ENCODE assay signal across 8 cellular contexts in the genomic region with DNA sequence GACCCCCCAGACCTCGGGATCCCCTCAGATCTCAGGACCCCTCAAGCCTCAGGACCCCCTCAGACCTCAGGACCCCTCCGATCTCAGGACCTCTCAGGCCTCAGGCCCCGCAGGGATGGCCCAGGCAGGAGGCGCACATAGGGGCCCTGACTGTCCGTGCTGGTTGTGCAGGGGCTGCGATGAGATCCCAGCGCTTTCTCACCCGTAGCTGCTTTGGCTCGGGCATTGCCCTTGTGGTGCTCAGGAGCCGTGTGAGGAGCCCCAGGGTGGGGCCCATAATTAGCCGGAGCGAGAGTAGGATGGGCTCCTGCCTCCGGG. TPM values are rescaled to one million over a fixed set of nuclear protein-coding genes. Genes with fewer than 3 reads are reported as not detected.
A peak's percentile ranks its signal among the peaks of the same experiment; 100 is the strongest.
DNase-seq lines count a peak whose midpoint lies in the region; ATAC-seq and TF ChIP-seq lines count a peak whose summit lies in the region.

No MANE protein-coding gene starts in this region.

- peak overlapping the region; percentile 29 for H3K27ac Mint-ChIP-seq in activated T-helper 1 cell treated with anti-CD3 and anti-CD28 coated beads, Interleukin-12 subunit alpha, Interleukin-12 subunit beta, Interleukin-2, Interleukin-4 antibody, amounts not matched to agents 30 ng/mL and 10 ng/mL and 1 ng/mL, durations not matched to agents 14 hours and 24 hours and 36 hours

- H3K4me3 ChIP-seq in HEK293 (ENCODE audit: low read depth, low read length) (peak overlapping the region; percentile 64), iPS DF 6.9 (ENCODE audit: low read length) (peak overlapping the region; percentile 45; the same call in 1 of the 2 replicates), spleen (peak overlapping the region; percentile 53 to 95 (median 84))

- peaks cover 7% of the 10 kb centered on the region for H3K36me3 Mint-ChIP-seq in activated T-helper 1 cell treated with anti-CD3 and anti-CD28 coated beads, Interleukin-12 subunit alpha, Interleukin-12 subunit beta, Interleukin-2, Interleukin-4 antibody, amounts not matched to agents 30 ng/mL and 10 ng/mL and 1 ng/mL, durations not matched to agents 14 hours and 24 hours and 36 hours (ENCODE audit: low read depth)

- no peak for TF ChIP-seq POLR2A in spleen (IDR thresholded peaks at IDR 0.05)

- no peaks in the 10 kb centered on the region for H3K9me3 Mint-ChIP-seq in activated T-helper 1 cell treated with anti-CD3 and anti-CD28 coated beads, Interleukin-12 subunit alpha, Interleukin-12 subunit beta, Interleukin-2, Interleukin-4 antibody, amounts not matched to agents 30 ng/mL and 10 ng/mL and 1 ng/mL, durations not matched to agents 14 hours and 24 hours and 36 hours

- H3K9me3 ChIP-seq in HEK293 (ENCODE audit: control insufficient read depth, insufficient read depth, low read depth, low read length) (no peaks in the 10 kb centered on the region), iPS DF 6.9 (ENCODE audit: control insufficient read depth, insufficient read depth, low read length) (no peaks in the 10 kb centered on the region), spleen (no peaks in the 10 kb centered on the region)

- POLR2A ChIA-PET in HEK293 (lab: Yijun Ruan, JAX), result interaction anchor here (1.3 to 1.5 kb wide), 2 partner anchors 21 to 69 kb away, joined by 3 to 4 read pairs; no protein-coding TSS in a partner anchor

- TF ChIP-seq CTCF in HEK293 (tag by site-specific recombination; IDR thresholded peaks at IDR 0.05) (no peak), spleen (IDR thresholded peaks at IDR 0.05 in 8 of 11, conservative IDR thresholded peaks at IDR 0.05 in 3 of 11) (no peak)

- DNase-seq in activated T-helper 1 cell treated with anti-CD3 and anti-CD28 coated beads, Interleukin-12 subunit alpha, Interleukin-12 subunit beta, Interleukin-2, Interleukin-4 antibody, amounts not matched to agents 30 ng/mL and 10 ng/mL and 1 ng/mL, durations not matched to agents 14 hours and 24 hours and 36 hours (ENCODE audit: low spot score), result no peak
- DNase-seq in iPS DF 6.9 (ENCODE audit: low read depth, low spot score), result no peak
- no peak for DNase-seq in spleen
- DNase-seq in RKO (ENCODE audit: low spot score), result no peak
- DNase-seq in NCI-H2081 (lab: John Stamatoyannopoulos, UW), result no peak

- intact Hi-C loops in activated T-helper 1 cell treated with anti-CD3 and anti-CD28 coated beads, Interleukin-12 subunit alpha, Interleukin-12 subunit beta, Interleukin-2, Interleukin-4 antibody, amounts not matched to agents 30 ng/mL and 10 ng/mL and 1 ng/mL, durations not matched to agents 14 hours and 24 hours and 36 hours (cut with micrococcal nuclease), result loop anchor here (1.0 to 2.0 kb wide), 3 partner anchors 12 to 268 kb away; no protein-coding TSS in a partner anchor
- intact Hi-C loops in spleen (cut with DNase I; ENCODE audit: low total_unique reads), result no loop called here

- peaks cover 15% of the 10 kb centered on the region for H3K4me1 Mint-ChIP-seq in activated T-helper 1 cell treated with anti-CD3 and anti-CD28 coated beads, Interleukin-12 subunit alpha, Interleukin-12 subunit beta, Interleukin-2, Interleukin-4 antibody, amounts not matched to agents 30 ng/mL and 10 ng/mL and 1 ng/mL, durations not matched to agents 14 hours and 24 hours and 36 hours (ENCODE audit: low read depth)

- H3K27ac ChIP-seq in HEK293 (ENCODE audit: extremely low read depth, low read depth, low read length) (peak overlapping the region; percentile 67; the same call in 1 of the 2 replicates), iPS DF 6.9 (ENCODE audit: low read length) (no peak overlapping the region), spleen (peak overlapping the region; percentile 91 to 99 (median 97))

- WGBS in iPS DF 6.9 (ENCODE audit: insufficient coverage, insufficient read length), result no CpG with 5 or more reads among the region's 13 CpGs
- 40 to 87% (median 65%) methylated on average over 2 to 13 of the region's 13 CpGs for WGBS in spleen, 5 donors

- H3K36me3 ChIP-seq in HEK293 (ENCODE audit: control insufficient read depth in 2 of 2, insufficient read depth in 1 of 2, low read length in 2 of 2) (peaks cover 16 to 20% of the 10 kb centered on the region in 2 experiments), iPS DF 6.9 (ENCODE audit: control insufficient read depth, insufficient read depth, low read length) (0 out of 2 replicates have a peak, but pooled peaks cover 3% of the 10 kb centered on the region), spleen (peaks cover 0 to 24% (median 11%) of the 10 kb centered on the region in 6 donors)

- CTCF ChIA-PET in HEK293 (lab: Yijun Ruan, JAX), result no interaction called here

- H3K27me3 ChIP-seq in iPS DF 6.9 (ENCODE audit: control insufficient read depth, insufficient read depth, low read length), result no peaks in the 10 kb centered on the region
- H3K27me3 ChIP-seq in spleen (replicated peaks in 1 of 7), result no peaks in the 10 kb centered on the region

- ATAC-seq in GM19023 (IDR thresholded peaks at IDR 0.05; ENCODE audit: unreplicated experiment), result no peak
- ATAC-seq in HG02759 (IDR thresholded peaks at IDR 0.05; ENCODE audit: unreplicated experiment), result no peak

- H3K4me3 Mint-ChIP-seq in activated T-helper 1 cell treated with anti-CD3 and anti-CD28 coated beads, Interleukin-12 subunit alpha, Interleukin-12 subunit beta, Interleukin-2, Interleukin-4 antibody, amounts not matched to agents 30 ng/mL and 10 ng/mL and 1 ng/mL, durations not matched to agents 14 hours and 24 hours and 36 hours, result peak overlapping the region; percentile 67

- H3K27me3 Mint-ChIP-seq in activated T-helper 1 cell treated with anti-CD3 and anti-CD28 coated beads, Interleukin-12 subunit alpha, Interleukin-12 subunit beta, Interleukin-2, Interleukin-4 antibody, amounts not matched to agents 30 ng/mL and 10 ng/mL and 1 ng/mL, durations not matched to agents 14 hours and 24 hours and 36 hours (ENCODE audit: insufficient read depth), result no peaks in the 10 kb centered on the region

- H3K4me1 ChIP-seq in HEK293 (ENCODE audit: control insufficient read depth, insufficient read depth, low read length), result peaks cover 20% of the 10 kb centered on the region
- peaks cover 7% of the 10 kb centered on the region for H3K4me1 ChIP-seq in iPS DF 6.9 (ENCODE audit: control insufficient read depth, insufficient read depth, low read length)
- peaks cover 20 to 56% (median 51%) of the 10 kb centered on the region in 6 donors for H3K4me1 ChIP-seq in spleen

TF ChIP-seq in HEK293, 187 proteins besides CTCF, POLR2A, EP300 and RAD21 (continues in another document):
- TF ChIP-seq SP2 (tag by site-specific recombination; IDR thresholded peaks at IDR 0.05), result no peak
- TF ChIP-seq ZNF335 (tag by site-specific recombination; conservative IDR thresholded peaks at IDR 0.05), result peak; percentile 95
- peak; percentile 62; the same call in 1 of the 2 replicates for TF ChIP-seq ZNF341 (tag by site-specific recombination; IDR thresholded peaks at IDR 0.05; ENCODE audit: low read depth)
- TF ChIP-seq ZNF596 (tag by site-specific recombination; IDR thresholded peaks at IDR 0.05), result no peak
- TF ChIP-seq, protein P1, sequence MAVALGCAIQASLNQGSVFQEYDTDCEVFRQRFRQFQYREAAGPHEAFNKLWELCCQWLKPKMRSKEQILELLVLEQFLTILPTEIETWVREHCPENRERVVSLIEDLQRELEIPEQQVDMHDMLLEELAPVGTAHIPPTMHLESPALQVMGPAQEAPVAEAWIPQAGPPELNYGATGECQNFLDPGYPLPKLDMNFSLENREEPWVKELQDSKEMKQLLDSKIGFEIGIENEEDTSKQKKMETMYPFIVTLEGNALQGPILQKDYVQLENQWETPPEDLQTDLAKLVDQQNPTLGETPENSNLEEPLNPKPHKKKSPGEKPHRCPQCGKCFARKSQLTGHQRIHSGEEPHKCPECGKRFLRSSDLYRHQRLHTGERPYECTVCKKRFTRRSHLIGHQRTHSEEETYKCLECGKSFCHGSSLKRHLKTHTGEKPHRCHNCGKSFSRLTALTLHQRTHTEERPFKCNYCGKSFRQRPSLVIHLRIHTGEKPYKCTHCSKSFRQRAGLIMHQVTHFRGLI (tag by site-specific recombination; IDR thresholded peaks at IDR 0.05), result no peak
- TF ChIP-seq ZBTB17 (tag by site-specific recombination; IDR thresholded peaks at IDR 0.05), result no peak
- TF ChIP-seq OVOL3 (tag by site-specific recombination; IDR thresholded peaks at IDR 0.05), result no peak
- TF ChIP-seq ZNF223 (tag by site-specific recombination; IDR thresholded peaks at IDR 0.05), result no peak
- TF ChIP-seq, protein P2, sequence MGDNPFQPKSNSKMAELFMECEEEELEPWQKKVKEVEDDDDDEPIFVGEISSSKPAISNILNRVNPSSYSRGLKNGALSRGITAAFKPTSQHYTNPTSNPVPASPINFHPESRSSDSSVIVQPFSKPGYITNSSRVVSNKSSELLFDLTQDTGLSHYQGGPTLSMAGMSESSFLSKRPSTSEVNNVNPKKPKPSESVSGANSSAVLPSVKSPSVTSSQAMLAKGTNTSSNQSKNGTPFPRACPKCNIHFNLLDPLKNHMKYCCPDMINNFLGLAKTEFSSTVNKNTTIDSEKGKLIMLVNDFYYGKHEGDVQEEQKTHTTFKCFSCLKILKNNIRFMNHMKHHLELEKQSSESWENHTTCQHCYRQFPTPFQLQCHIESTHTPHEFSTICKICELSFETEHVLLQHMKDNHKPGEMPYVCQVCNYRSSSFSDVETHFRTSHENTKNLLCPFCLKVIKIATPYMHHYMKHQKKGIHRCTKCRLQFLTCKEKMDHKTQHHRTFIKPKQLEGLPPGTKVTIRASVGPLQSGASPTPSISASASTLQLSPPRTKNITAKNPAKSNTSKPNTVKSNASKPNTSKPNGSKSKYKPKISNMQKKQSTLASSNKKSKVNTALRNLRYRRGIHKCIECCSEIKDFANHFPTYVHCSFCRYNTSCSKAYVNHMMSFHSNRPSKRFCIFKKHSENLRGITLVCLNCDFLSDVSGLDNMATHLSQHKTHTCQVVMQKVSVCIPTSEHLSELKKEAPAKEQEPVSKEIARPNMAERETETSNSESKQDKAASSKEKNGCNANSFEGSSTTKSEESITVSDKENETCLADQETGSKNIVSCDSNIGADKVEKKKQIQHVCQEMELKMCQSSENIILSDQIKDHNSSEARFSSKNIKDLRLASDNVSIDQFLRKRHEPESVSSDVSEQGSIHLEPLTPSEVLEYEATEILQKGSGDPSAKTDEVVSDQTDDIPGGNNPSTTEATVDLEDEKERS (tag by site-specific recombination; IDR thresholded peaks at IDR 0.05), result no peak
- peak; percentile 80 for TF ChIP-seq ZBTB20 (tag by site-specific recombination; IDR thresholded peaks at IDR 0.05)
- TF ChIP-seq ZNF16 (tag by site-specific recombination; IDR thresholded peaks at IDR 0.05; ENCODE audit: low read depth), result no peak
- no peak for TF ChIP-seq ZNF571 (tag by site-specific recombination; IDR thresholded peaks at IDR 0.05)
- TF ChIP-seq BCL11B (tag by site-specific recombination; IDR thresholded peaks at IDR 0.05; ENCODE audit: low read depth), result peak; percentile 12; the same call in 1 of the 2 replicates

RNA-seq across cellular contexts. Expression of a gene that starts 0.7 kb away (rescaled TPM):
- 103 and 110 TPM in 2 replicates for total RNA-seq in activated T-helper 1 cell treated with anti-CD3 and anti-CD28 coated beads, Interleukin-12 subunit alpha, Interleukin-12 subunit beta, Interleukin-2, Interleukin-4 antibody, amounts not matched to agents 30 ng/mL and 10 ng/mL and 1 ng/mL, durations not matched to agents 14 hours and 24 hours and 36 hours
- total RNA-seq in spleen, result 100 to 1,000 TPM; 126 to 322 (median 223) TPM
- 100 to 1,000 TPM in 1 of 3 donors, 10 to 100 TPM in 2; 52.2 to 123 (median 94.8) TPM for polyA plus RNA-seq in spleen
